32 cellular contexts compared by ENCODE assay signal in genomic region chr2:237927135-237927534, GRCh38. TPM values are rescaled to one million over a fixed set of nuclear protein-coding genes. Genes with fewer than 3 reads are reported as not detected.
DNase-seq lines count a peak whose midpoint lies in the region; ATAC-seq and TF ChIP-seq lines count a peak whose summit lies in the region.
"Had no signal": no experiment of that assay in that cellular context is flagged by ENCODE, and none has a peak within 500 bp of the region (broad histone marks: within the 10 kb centered on the region; RNA-seq: fewer than 3 reads in every experiment).

No MANE protein-coding gene starts in this region.

- H3K4me3 ChIP-seq in SK-N-SH (ENCODE audit: low read depth in 2 of 2, low read length in 1 of 2), result no peak overlapping the region
- H3K4me3 ChIP-seq in endodermal cell (ENCODE audit: low read length), result no peak overlapping the region
- H3K4me3 ChIP-seq: gastrocnemius medialis, Peyer's patch, spleen, thoracic aorta had no signal

- intact Hi-C loops in posterior vena cava (cut with DNase I) (no loop called here), Right ventricle myocardium inferior (cut with DNase I) (no loop called here)

- no peak for TF ChIP-seq EP300 in SK-N-SH (IDR thresholded peaks at IDR 0.05; ENCODE audit: borderline replicate concordance in 1 of 2, low read depth in 1 of 2, low read length in 1 of 2)

- no peak overlapping the region for H2AFZ ChIP-seq in SK-N-SH (ENCODE audit: low read depth)

- no peak overlapping the region for H3K9ac ChIP-seq in SK-N-SH
- no peak overlapping the region for H3K9ac ChIP-seq in endodermal cell (ENCODE audit: extremely low read depth, low read length, poor library complexity, severe bottlenecking)

- H3K4me1 ChIP-seq in SK-N-SH (ENCODE audit: control insufficient read depth in 1 of 2, insufficient read depth in 2 of 2, low read depth in 1 of 2, low read length in 1 of 2), result peaks cover 0 to 27% of the 10 kb centered on the region in 2 experiments; a peak in 2 of 4 replicates
- no peaks in the 10 kb centered on the region for H3K4me1 ChIP-seq in endodermal cell (ENCODE audit: control insufficient read depth, insufficient read depth, low read length)

- no peaks in the 10 kb centered on the region for H3K4me1 Mint-ChIP-seq in endodermal cell

- no peak overlapping the region for H3K27ac Mint-ChIP-seq in endodermal cell
- H3K27ac Mint-ChIP-seq: activated naive CD8-positive, alpha-beta T cell treated with anti-CD3 and anti-CD28 coated beads, Interleukin-2, amount 10 ng/mL, durations not matched to agents 7 days and 5 days; activated T-helper 1 cell treated with anti-CD3 and anti-CD28 coated beads, Interleukin-12 subunit alpha, Interleukin-12 subunit beta, Interleukin-2, Interleukin-4 antibody, amounts not matched to agents 30 ng/mL and 10 ng/mL and 1 ng/mL, durations not matched to agents 14 hours and 24 hours and 36 hours; stimulated activated naive CD8-positive, alpha-beta T cell treated with anti-CD3 and anti-CD28 coated beads, Interleukin-15, Interleukin-2, amounts not matched to agents 100 ng/mL and 50 ng/mL, for 24 hours had no signal

- ATAC-seq in HG02885 (IDR thresholded peaks at IDR 0.05; ENCODE audit: poor library complexity, unreplicated experiment) (no peak), Right ventricle myocardium inferior (no peak)
- ATAC-seq: gastrocnemius medialis, left colon, right cardiac atrium had no signal

- TF ChIP-seq RAD21 in SK-N-SH (IDR thresholded peaks at IDR 0.05; ENCODE audit: low read length), result no peak

- TF ChIP-seq CTCF in SK-N-SH (IDR thresholded peaks at IDR 0.05) (no peak), endodermal cell (conservative IDR thresholded peaks at IDR 0.05) (no peak)

- no peaks in the 10 kb centered on the region for H3F3A ChIP-seq in SK-N-SH (replicated peaks; ENCODE audit: insufficient read depth)

- no peak overlapping the region for H3K4me3 Mint-ChIP-seq in endodermal cell
- H3K4me3 Mint-ChIP-seq: activated naive CD8-positive, alpha-beta T cell treated with anti-CD3 and anti-CD28 coated beads, Interleukin-2, amount 10 ng/mL, durations not matched to agents 7 days and 5 days; activated T-helper 1 cell treated with anti-CD3 and anti-CD28 coated beads, Interleukin-12 subunit alpha, Interleukin-12 subunit beta, Interleukin-2, Interleukin-4 antibody, amounts not matched to agents 30 ng/mL and 10 ng/mL and 1 ng/mL, durations not matched to agents 14 hours and 24 hours and 36 hours; neural crest cell; stimulated activated naive CD8-positive, alpha-beta T cell treated with anti-CD3 and anti-CD28 coated beads, Interleukin-15, Interleukin-2, amounts not matched to agents 100 ng/mL and 50 ng/mL, for 24 hours had no signal

- 81% methylated on average over 5 of the region's 5 CpGs for WGBS in SK-N-SH (ENCODE audit: low lambda C conversion rate)
- 78 to 100% methylated on average over 2 to 5 of the region's 5 CpGs for WGBS in endodermal cell (ENCODE audit: insufficient coverage in 1 of 2, insufficient read length in 1 of 2), 2 experiments

- CTCF ChIA-PET in SK-N-SH (lab: Yijun Ruan, JAX), result interaction anchor here (6.7 kb wide), 1 partner anchor 67 kb away, joined by 71 read pairs; the partner anchor contains the start of gene RAMP1

- H3K9me2 ChIP-seq in SK-N-SH, result no peaks in the 10 kb centered on the region

- peaks cover 9% of the 10 kb centered on the region for H3K27me3 Mint-ChIP-seq in endodermal cell (ENCODE audit: insufficient read depth)
- H3K27me3 Mint-ChIP-seq: activated naive CD8-positive, alpha-beta T cell treated with anti-CD3 and anti-CD28 coated beads, Interleukin-2, amount 10 ng/mL, durations not matched to agents 7 days and 5 days; stimulated activated naive CD8-positive, alpha-beta T cell treated with anti-CD3 and anti-CD28 coated beads, Interleukin-15, Interleukin-2, amounts not matched to agents 100 ng/mL and 50 ng/mL, for 24 hours had no signal

- H3K27ac ChIP-seq in SK-N-SH (ENCODE audit: low read depth in 2 of 2, low read length in 1 of 2) (no peak overlapping the region), endodermal cell (ENCODE audit: low read depth, low read length) (no peak overlapping the region)
- H3K27ac ChIP-seq: gastrocnemius medialis, Peyer's patch, spleen, thoracic aorta had no signal

- H3K4me2 ChIP-seq in SK-N-SH, result no peak overlapping the region

- peaks cover 6% of the 10 kb centered on the region for H3K9me3 Mint-ChIP-seq in endodermal cell

- no peaks in the 10 kb centered on the region for H3K36me3 ChIP-seq in SK-N-SH (replicated peaks in 1 of 2; ENCODE audit: control insufficient read depth in 1 of 2, insufficient read depth in 2 of 2, low read length in 1 of 2)
- no peaks in the 10 kb centered on the region for H3K36me3 ChIP-seq in endodermal cell (ENCODE audit: control insufficient read depth, insufficient read depth, low read length)
- H3K36me3 ChIP-seq: gastrocnemius medialis, Peyer's patch, spleen, thoracic aorta had no signal

- POLR2A ChIA-PET in SK-N-SH (lab: Yijun Ruan, JAX), result no interaction called here

- H3K79me2 ChIP-seq in SK-N-SH (ENCODE audit: insufficient read depth), result no peaks in the 10 kb centered on the region

- no peaks in the 10 kb centered on the region for H4K20me1 ChIP-seq in SK-N-SH (ENCODE audit: insufficient read depth)

- no peaks in the 10 kb centered on the region for H3K36me3 Mint-ChIP-seq in endodermal cell (ENCODE audit: low read depth)

- DNase-seq in activated effector memory CD4-positive, alpha-beta T cell treated with anti-CD3 and anti-CD28 coated beads, Interleukin-2, amount 50 U/mL, for 16 hours, result peak; percentile 45
- DNase-seq in activated effector memory CD4-positive, alpha-beta T cell treated with Interleukin-2 at 50 U/mL for 16 hours, result no peak
- DNase-seq in SK-N-SH (no peak), endodermal cell (peak; percentile 72), posterior vena cava (ENCODE audit: low spot score) (peak; percentile 15), Right ventricle myocardium inferior (ENCODE audit: missing footprints) (no peak), NCI-H748 (lab: John Stamatoyannopoulos, UW; ENCODE audit: unreplicated experiment) (no peak)
- DNase-seq: 8988T; activated CD4-positive, alpha-beta T cell treated with anti-CD3 and anti-CD28 coated beads, Interleukin-2, amount 50 U/mL, for 1 hour; activated CD8-positive, alpha-beta memory T cell treated with anti-CD3 and anti-CD28 coated beads, Interleukin-2, amount 50 U/mL, for 4 hours; activated naive CD8-positive, alpha-beta T cell treated with anti-CD3 and anti-CD28 coated beads, Interleukin-2, amount 10 ng/mL, durations not matched to agents 7 days and 5 days; Calu3; DND-41; gastrocnemius medialis; GOT3; Karpas-422; left colon; NCI-H1436; NCI-H2081; NCI-H345; NCI-H748 treated with DMSO at 0.1 percent for 48 hours; Peyer's patch; right cardiac atrium; SIG-M5; stimulated activated CD4-positive, alpha-beta T cell treated with anti-CD3 and anti-CD28 coated beads, Interleukin-2, amount 100 ng/mL, for 24 hours; stimulated activated CD8-positive, alpha-beta memory T cell treated with anti-CD3 and anti-CD28 coated beads, Interleukin-4, amount 100 ng/mL, for 48 hours had no signal

- H3K27me3 ChIP-seq in SK-N-SH (ENCODE audit: insufficient read depth) (no peaks in the 10 kb centered on the region), endodermal cell (ENCODE audit: control insufficient read depth, insufficient read depth, low read length, poor library complexity, severe bottlenecking) (peaks cover 4% of the 10 kb centered on the region)
- H3K27me3 ChIP-seq: gastrocnemius medialis, Peyer's patch, spleen had no signal

- H3K9me3 ChIP-seq in SK-N-SH (no peaks in the 10 kb centered on the region), endodermal cell (ENCODE audit: control insufficient read depth, low read length) (no peaks in the 10 kb centered on the region)
- H3K9me3 ChIP-seq: gastrocnemius medialis, Peyer's patch, thoracic aorta had no signal

TF ChIP-seq in SK-N-SH, 30 proteins besides CTCF, POLR2A, EP300 and RAD21 (continues in another document):
- TF ChIP-seq, protein P1, sequence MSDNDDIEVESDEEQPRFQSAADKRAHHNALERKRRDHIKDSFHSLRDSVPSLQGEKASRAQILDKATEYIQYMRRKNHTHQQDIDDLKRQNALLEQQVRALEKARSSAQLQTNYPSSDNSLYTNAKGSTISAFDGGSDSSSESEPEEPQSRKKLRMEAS (IDR thresholded peaks at IDR 0.05; ENCODE audit: low read depth), result no peak
- TF ChIP-seq, protein P2, sequence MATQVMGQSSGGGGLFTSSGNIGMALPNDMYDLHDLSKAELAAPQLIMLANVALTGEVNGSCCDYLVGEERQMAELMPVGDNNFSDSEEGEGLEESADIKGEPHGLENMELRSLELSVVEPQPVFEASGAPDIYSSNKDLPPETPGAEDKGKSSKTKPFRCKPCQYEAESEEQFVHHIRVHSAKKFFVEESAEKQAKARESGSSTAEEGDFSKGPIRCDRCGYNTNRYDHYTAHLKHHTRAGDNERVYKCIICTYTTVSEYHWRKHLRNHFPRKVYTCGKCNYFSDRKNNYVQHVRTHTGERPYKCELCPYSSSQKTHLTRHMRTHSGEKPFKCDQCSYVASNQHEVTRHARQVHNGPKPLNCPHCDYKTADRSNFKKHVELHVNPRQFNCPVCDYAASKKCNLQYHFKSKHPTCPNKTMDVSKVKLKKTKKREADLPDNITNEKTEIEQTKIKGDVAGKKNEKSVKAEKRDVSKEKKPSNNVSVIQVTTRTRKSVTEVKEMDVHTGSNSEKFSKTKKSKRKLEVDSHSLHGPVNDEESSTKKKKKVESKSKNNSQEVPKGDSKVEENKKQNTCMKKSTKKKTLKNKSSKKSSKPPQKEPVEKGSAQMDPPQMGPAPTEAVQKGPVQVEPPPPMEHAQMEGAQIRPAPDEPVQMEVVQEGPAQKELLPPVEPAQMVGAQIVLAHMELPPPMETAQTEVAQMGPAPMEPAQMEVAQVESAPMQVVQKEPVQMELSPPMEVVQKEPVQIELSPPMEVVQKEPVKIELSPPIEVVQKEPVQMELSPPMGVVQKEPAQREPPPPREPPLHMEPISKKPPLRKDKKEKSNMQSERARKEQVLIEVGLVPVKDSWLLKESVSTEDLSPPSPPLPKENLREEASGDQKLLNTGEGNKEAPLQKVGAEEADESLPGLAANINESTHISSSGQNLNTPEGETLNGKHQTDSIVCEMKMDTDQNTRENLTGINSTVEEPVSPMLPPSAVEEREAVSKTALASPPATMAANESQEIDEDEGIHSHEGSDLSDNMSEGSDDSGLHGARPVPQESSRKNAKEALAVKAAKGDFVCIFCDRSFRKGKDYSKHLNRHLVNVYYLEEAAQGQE (IDR thresholded peaks at IDR 0.05; ENCODE audit: low read depth, low read length), result peak; percentile 94
- TF ChIP-seq EZH2phosphoT487 (IDR thresholded peaks at IDR 0.05; ENCODE audit: borderline replicate concordance, low read depth) (no peak), RFX5 (IDR thresholded peaks at IDR 0.05; ENCODE audit: low read length) (no peak), NRF1 (IDR thresholded peaks at IDR 0.05; ENCODE audit: low read depth, low read length) (no peak), GATA2 (CRISPR knock-in tag; IDR thresholded peaks at IDR 0.05) (no peak)

RNA-seq across cellular contexts. Expression of gene UBE2F, which starts 39.7 kb away (rescaled TPM):
- 56.9 and 66.9 TPM in 2 replicates for polyA plus RNA-seq in SK-N-SH (2012; rRNA removed)
- 78.1 and 79.9 TPM in 2 replicates for polyA plus RNA-seq in SK-N-SH (2012; cell fraction: cytosol; rRNA removed)
- 14.3 and 22.2 TPM in 2 replicates for polyA plus RNA-seq in SK-N-SH (2012; cell fraction: nucleus; rRNA removed)
- total RNA-seq in endodermal cell (10 to 100 TPM; 58.3 to 59.2 TPM), posterior vena cava (10 to 100 TPM; 49.5 to 49.9 TPM), Right ventricle myocardium inferior (73.3 TPM)
- 48.0 TPM for polyA plus RNA-seq in endodermal cell (2013, experiment 1 of 2)
- 41.5 TPM for polyA plus RNA-seq in endodermal cell (2013, experiment 2 of 2)

Comparison
In these comparisons a context has a peak if more than half of its experiments do, and no peak if none do; other contexts are left out.
1. DNase-seq: peak in activated effector memory CD4-positive, alpha-beta T cell treated with anti-CD3 and anti-CD28 coated beads, Interleukin-2, amount 50 U/mL, for 16 hours (single experiment), endodermal cell (single experiment) and posterior vena cava (single experiment); none in activated effector memory CD4-positive, alpha-beta T cell treated with Interleukin-2 at 50 U/mL for 16 hours (single experiment), SK-N-SH (single experiment), Right ventricle myocardium inferior (single experiment) and NCI-H748 (single experiment).